ENCODE assay signal across 20 cellular contexts in the genomic region with DNA sequence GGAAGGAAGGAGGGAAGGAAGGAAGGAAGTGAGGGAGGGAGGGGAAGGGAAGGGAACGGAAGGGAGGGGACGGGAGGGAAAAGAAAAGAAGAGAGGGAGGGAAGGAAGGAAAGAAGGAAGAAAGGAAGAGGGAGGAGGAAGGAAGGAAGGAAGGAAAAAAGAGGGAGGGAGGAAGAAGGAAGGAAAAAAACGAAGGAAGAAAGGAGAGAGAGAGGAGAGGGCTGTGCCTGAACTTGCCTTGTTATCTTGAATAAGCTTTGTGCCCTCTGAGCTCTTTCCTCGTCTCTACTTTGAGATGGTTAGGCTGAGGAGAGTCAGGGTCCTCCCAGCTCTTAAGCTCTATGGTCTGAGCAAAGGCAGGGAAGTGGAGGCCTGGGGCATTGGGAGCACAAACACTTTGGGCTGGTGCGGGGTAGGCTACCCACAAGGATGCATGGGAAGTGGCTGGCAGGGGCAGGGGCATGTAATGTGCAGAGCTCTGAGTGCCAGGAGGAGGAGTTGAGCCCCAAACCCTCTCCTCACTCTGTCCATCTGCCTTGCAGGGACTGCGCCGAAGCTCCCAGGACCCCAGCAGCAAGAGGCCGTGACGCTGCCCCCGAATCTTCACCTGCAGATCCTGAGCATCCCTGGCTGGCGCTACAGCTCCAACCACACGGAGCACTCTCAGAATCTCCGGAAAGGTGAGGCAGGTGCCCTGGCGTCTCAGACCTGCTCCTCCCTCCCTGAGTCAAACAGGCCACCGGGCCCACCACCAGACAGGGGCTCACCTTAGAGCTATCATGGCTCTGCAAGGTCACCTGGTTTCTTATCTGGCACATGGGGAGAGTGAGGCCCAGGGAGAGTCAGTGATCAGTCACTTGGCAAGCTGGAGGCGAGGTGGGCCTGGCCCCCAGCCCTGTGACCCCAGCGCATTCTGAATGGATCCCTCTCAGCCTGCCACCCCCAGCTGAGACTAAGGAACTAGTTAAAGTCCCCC. TPM values are rescaled to one million over a fixed set of nuclear protein-coding genes. Genes with fewer than 3 reads are reported as not detected.
A peak's percentile ranks its signal among the peaks of the same experiment; 100 is the strongest.
DNase-seq lines count a peak whose midpoint lies in the region; ATAC-seq and TF ChIP-seq lines count a peak whose summit lies in the region.
"Had no signal": no experiment of that assay in that cellular context is flagged by ENCODE, and none has a peak within 500 bp of the region (broad histone marks: within the 10 kb centered on the region; RNA-seq: fewer than 3 reads in every experiment).

No MANE protein-coding gene starts in this region.

- H3K4me1 Mint-ChIP-seq in activated T-cell treated with anti-CD3 and anti-CD28 coated beads, Interleukin-2, amount 50 U/mL, for 72 hours (ENCODE audit: low read depth): no peaks in the 10 kb centered on the region
- H3K4me1 Mint-ChIP-seq in CD14-positive monocyte: peaks cover 2% of the 10 kb centered on the region
- peaks cover 5% of the 10 kb centered on the region for H3K4me1 Mint-ChIP-seq in stimulated activated effector memory CD8-positive, alpha-beta T cell treated with anti-CD3 and anti-CD28 coated beads, Interleukin-12 subunit alpha, Interleukin-12 subunit beta, amount 100 ng/mL, for 72 hours
- H3K4me1 Mint-ChIP-seq: IgD-negative memory B cell had no signal

- intact Hi-C loops in CD14-positive monocyte (cut with micrococcal nuclease): no loop called here

- ATAC-seq in activated T-cell treated with anti-CD3 and anti-CD28 coated beads, Interleukin-2, amount 50 U/mL, for 72 hours (replicated peaks in 1 of 2): no peak
- no peak for ATAC-seq in stimulated activated effector memory CD8-positive, alpha-beta T cell treated with anti-CD3 and anti-CD28 coated beads, Interleukin-12 subunit alpha, Interleukin-12 subunit beta, amount 100 ng/mL, for 72 hours
- ATAC-seq in HG03025 (IDR thresholded peaks at IDR 0.05; ENCODE audit: low FRiP score, unreplicated experiment): no peak

- no peak for DNase-seq in activated T-cell treated with anti-CD3 and anti-CD28 coated beads, Interleukin-2, amount 50 U/mL, for 72 hours
- DNase-seq in activated T-cell treated with anti-CD3 and anti-CD28 coated beads, Interleukin-2, amount 50 U/mL, for 1 hour: no peak
- DNase-seq in CD14-positive monocyte (ENCODE audit: low spot score) (peak; percentile 35), islet precursor cell (peak; percentile 48), occipital lobe (lab: John Stamatoyannopoulos, UW) (no peak)
- no peak for DNase-seq in stimulated activated effector memory CD8-positive, alpha-beta T cell treated with anti-CD3 and anti-CD28 coated beads, Interleukin-12 subunit alpha, Interleukin-12 subunit beta, amount 100 ng/mL, for 72 hours (ENCODE audit: low spot score in 2 of 2)
- DNase-seq: 8988T, C1 segment of cervical spinal cord, Karpas-422, MV-4-11, NCI-H1105 treated with DMSO at 0.1 percent for 48 hours, NCI-H1694, NCI-H2081, NCI-H2171, NCI-H345, NCI-H526, Peyer's patch, SJCRH30 had no signal

- H3K4me3 Mint-ChIP-seq in activated T-cell treated with anti-CD3 and anti-CD28 coated beads, Interleukin-2, amount 50 U/mL, for 72 hours: no peak overlapping the region
- H3K4me3 Mint-ChIP-seq in CD14-positive monocyte: no peak overlapping the region
- no peak overlapping the region for H3K4me3 Mint-ChIP-seq in stimulated activated effector memory CD8-positive, alpha-beta T cell treated with anti-CD3 and anti-CD28 coated beads, Interleukin-12 subunit alpha, Interleukin-12 subunit beta, amount 100 ng/mL, for 72 hours
- H3K4me3 Mint-ChIP-seq: IgD-negative memory B cell had no signal

- TF ChIP-seq CTCF in CD14-positive monocyte (IDR thresholded peaks at IDR 0.05): no peak

- H3K9me3 Mint-ChIP-seq in activated T-cell treated with anti-CD3 and anti-CD28 coated beads, Interleukin-2, amount 50 U/mL, for 72 hours: no peaks in the 10 kb centered on the region
- peaks cover 0 to 7% (median 3%) of the 10 kb centered on the region in 7 donors for H3K9me3 Mint-ChIP-seq in CD14-positive monocyte
- H3K9me3 Mint-ChIP-seq in stimulated activated effector memory CD8-positive, alpha-beta T cell treated with anti-CD3 and anti-CD28 coated beads, Interleukin-12 subunit alpha, Interleukin-12 subunit beta, amount 100 ng/mL, for 72 hours: no peaks in the 10 kb centered on the region

- peaks cover 2 to 10% of the 10 kb centered on the region in 2 donors for H3K36me3 Mint-ChIP-seq in activated T-cell treated with anti-CD3 and anti-CD28 coated beads, Interleukin-2, amount 50 U/mL, for 72 hours (ENCODE audit: insufficient read depth in 2 of 2)
- peaks cover 88 to 95% of the 10 kb centered on the region in 2 donors for H3K36me3 Mint-ChIP-seq in CD14-positive monocyte
- peaks cover 65% of the 10 kb centered on the region for H3K36me3 Mint-ChIP-seq in stimulated activated effector memory CD8-positive, alpha-beta T cell treated with anti-CD3 and anti-CD28 coated beads, Interleukin-12 subunit alpha, Interleukin-12 subunit beta, amount 100 ng/mL, for 72 hours

- peak overlapping the region; percentile 50 for H3K27ac Mint-ChIP-seq in activated T-cell treated with anti-CD3 and anti-CD28 coated beads, Interleukin-2, amount 50 U/mL, for 72 hours
- peak overlapping the region in 1 of 7 donors; percentile 18 for H3K27ac Mint-ChIP-seq in CD14-positive monocyte
- H3K27ac Mint-ChIP-seq in stimulated activated effector memory CD8-positive, alpha-beta T cell treated with anti-CD3 and anti-CD28 coated beads, Interleukin-12 subunit alpha, Interleukin-12 subunit beta, amount 100 ng/mL, for 72 hours: peak overlapping the region; percentile 89

- H3K27me3 Mint-ChIP-seq in activated T-cell treated with anti-CD3 and anti-CD28 coated beads, Interleukin-2, amount 50 U/mL, for 72 hours (ENCODE audit: low read depth): no peaks in the 10 kb centered on the region
- H3K27me3 Mint-ChIP-seq in CD14-positive monocyte (ENCODE audit: low read depth in 3 of 3): peaks cover 0 to 6% (median 0%) of the 10 kb centered on the region in 3 donors
- H3K27me3 Mint-ChIP-seq: IgD-negative memory B cell had no signal

RNA-seq across cellular contexts. Expression of gene MRFAP1, which starts 26.5 kb away (rescaled TPM):
- 100 to 1,000 TPM; 148 to 153 TPM for total RNA-seq in activated T-cell treated with anti-CD3 and anti-CD28 coated beads, Interleukin-2, amount 50 U/mL, for 72 hours
- 100 to 1,000 TPM; 171 to 180 TPM for polyA plus RNA-seq in CD14-positive monocyte
- 90.0 TPM for total RNA-seq in occipital lobe

RNA-seq across cellular contexts. Expression of gene MAN2B2, which starts 39.0 kb away (rescaled TPM):
- 10 to 100 TPM; 11.9 to 21.9 TPM for total RNA-seq in activated T-cell treated with anti-CD3 and anti-CD28 coated beads, Interleukin-2, amount 50 U/mL, for 72 hours
- polyA plus RNA-seq in CD14-positive monocyte: 10 to 100 TPM in 1 of 2 donors, 1 to 10 TPM in 1; 9.6 to 10.6 TPM
- 6.9 TPM for total RNA-seq in occipital lobe

Comparison
In these comparisons a context has a peak if more than half of its experiments do, and no peak if none do; other contexts are left out.
1. DNase-seq: peak in CD14-positive monocyte (single experiment) and islet precursor cell (single experiment); none in activated T-cell treated with anti-CD3 and anti-CD28 coated beads, Interleukin-2, amount 50 U/mL, for 72 hours (0 of 2), activated T-cell treated with anti-CD3 and anti-CD28 coated beads, Interleukin-2, amount 50 U/mL, for 1 hour (single experiment), stimulated activated effector memory CD8-positive, alpha-beta T cell treated with anti-CD3 and anti-CD28 coated beads, Interleukin-12 subunit alpha, Interleukin-12 subunit beta, amount 100 ng/mL, for 72 hours (0 of 2) and occipital lobe (single experiment).